8 cellular contexts compared by ENCODE assay signal in genomic region chr21:38807481-38807880, GRCh38. TPM values are rescaled to one million over a fixed set of nuclear protein-coding genes. Genes with fewer than 3 reads are reported as not detected.
A peak's percentile ranks its signal among the peaks of the same experiment; 100 is the strongest.
DNase-seq lines count a peak whose midpoint lies in the region; TF ChIP-seq lines count a peak whose summit lies in the region.

No MANE protein-coding gene starts in this region.

- peaks cover 48% of the 10 kb centered on the region for H3K4me1 ChIP-seq in suprapubic skin

- H3K4me3 Mint-ChIP-seq in activated T-helper 1 cell treated with anti-CD3 and anti-CD28 coated beads, Interleukin-12 subunit alpha, Interleukin-12 subunit beta, Interleukin-2, Interleukin-4 antibody, amounts not matched to agents 30 ng/mL and 10 ng/mL and 1 ng/mL, durations not matched to agents 14 hours and 24 hours and 36 hours: peak overlapping the region; percentile 92

- WGBS in suprapubic skin: 11% methylated on average over 1 of the region's 1 CpG

- H3K9me3 ChIP-seq in iPS-18c (ENCODE audit: control insufficient read depth, insufficient read depth, low read length): no peaks in the 10 kb centered on the region
- no peaks in the 10 kb centered on the region for H3K9me3 ChIP-seq in suprapubic skin

- H3K4me1 Mint-ChIP-seq in activated T-helper 1 cell treated with anti-CD3 and anti-CD28 coated beads, Interleukin-12 subunit alpha, Interleukin-12 subunit beta, Interleukin-2, Interleukin-4 antibody, amounts not matched to agents 30 ng/mL and 10 ng/mL and 1 ng/mL, durations not matched to agents 14 hours and 24 hours and 36 hours (ENCODE audit: low read depth): peaks cover 36% of the 10 kb centered on the region

- H3K4me3 ChIP-seq in iPS-18c (ENCODE audit: insufficient read depth, low read depth, low read length) (peak overlapping the region; percentile 69), suprapubic skin (peak overlapping the region; percentile 82)

- no peak for TF ChIP-seq CTCF in suprapubic skin (IDR thresholded peaks at IDR 0.05)

- DNase-seq in NCI-H2107 treated with DMSO at 0.1 percent for 48 hours (lab: John Stamatoyannopoulos, UW; ENCODE audit: unreplicated experiment) (peak; percentile 67), NCI-H2107 (lab: John Stamatoyannopoulos, UW) (no peak), suprapubic skin (ENCODE audit: low spot score in 2 of 2) (no peak), amygdala (lab: John Stamatoyannopoulos, UW) (no peak)
- no peak for DNase-seq in activated T-helper 1 cell treated with anti-CD3 and anti-CD28 coated beads, Interleukin-12 subunit alpha, Interleukin-12 subunit beta, Interleukin-2, Interleukin-4 antibody, amounts not matched to agents 30 ng/mL and 10 ng/mL and 1 ng/mL, durations not matched to agents 14 hours and 24 hours and 36 hours (ENCODE audit: low spot score)
- no peak for DNase-seq in stimulated activated CD4-positive, alpha-beta T cell treated with anti-CD3 and anti-CD28 coated beads, Interleukin-12 subunit alpha, Interleukin-12 subunit beta, amount 100 ng/mL, for 4 hours
- DNase-seq in activated CD4-positive, alpha-beta T cell treated with anti-CD3 and anti-CD28 coated beads for 1 hour: no peak

- no peaks in the 10 kb centered on the region for H3K27me3 ChIP-seq in suprapubic skin

- TF ChIP-seq POLR2A in suprapubic skin (IDR thresholded peaks at IDR 0.05): no peak

- intact Hi-C loops in activated T-helper 1 cell treated with anti-CD3 and anti-CD28 coated beads, Interleukin-12 subunit alpha, Interleukin-12 subunit beta, Interleukin-2, Interleukin-4 antibody, amounts not matched to agents 30 ng/mL and 10 ng/mL and 1 ng/mL, durations not matched to agents 14 hours and 24 hours and 36 hours (cut with micrococcal nuclease): loop anchor here (2.0 to 5.0 kb wide), 4 partner anchors 23 to 330 kb away; no protein-coding TSS in a partner anchor

- peaks cover 12% of the 10 kb centered on the region for H3K36me3 ChIP-seq in suprapubic skin

- no peak overlapping the region for H3K27ac Mint-ChIP-seq in activated T-helper 1 cell treated with anti-CD3 and anti-CD28 coated beads, Interleukin-12 subunit alpha, Interleukin-12 subunit beta, Interleukin-2, Interleukin-4 antibody, amounts not matched to agents 30 ng/mL and 10 ng/mL and 1 ng/mL, durations not matched to agents 14 hours and 24 hours and 36 hours

- H3K27ac ChIP-seq in suprapubic skin: peak overlapping the region; percentile 93

- H3K27me3 Mint-ChIP-seq in activated T-helper 1 cell treated with anti-CD3 and anti-CD28 coated beads, Interleukin-12 subunit alpha, Interleukin-12 subunit beta, Interleukin-2, Interleukin-4 antibody, amounts not matched to agents 30 ng/mL and 10 ng/mL and 1 ng/mL, durations not matched to agents 14 hours and 24 hours and 36 hours (ENCODE audit: insufficient read depth): peaks cover 2% of the 10 kb centered on the region

- H3K36me3 Mint-ChIP-seq in activated T-helper 1 cell treated with anti-CD3 and anti-CD28 coated beads, Interleukin-12 subunit alpha, Interleukin-12 subunit beta, Interleukin-2, Interleukin-4 antibody, amounts not matched to agents 30 ng/mL and 10 ng/mL and 1 ng/mL, durations not matched to agents 14 hours and 24 hours and 36 hours (ENCODE audit: low read depth): peaks cover 39% of the 10 kb centered on the region

- no peak for TF ChIP-seq EP300 in suprapubic skin (IDR thresholded peaks at IDR 0.05)

- H3K9me3 Mint-ChIP-seq in activated T-helper 1 cell treated with anti-CD3 and anti-CD28 coated beads, Interleukin-12 subunit alpha, Interleukin-12 subunit beta, Interleukin-2, Interleukin-4 antibody, amounts not matched to agents 30 ng/mL and 10 ng/mL and 1 ng/mL, durations not matched to agents 14 hours and 24 hours and 36 hours: no peaks in the 10 kb centered on the region

RNA-seq across cellular contexts. Expression of gene ETS2, which starts 1.8 kb away (rescaled TPM):
- total RNA-seq in activated T-helper 1 cell treated with anti-CD3 and anti-CD28 coated beads, Interleukin-12 subunit alpha, Interleukin-12 subunit beta, Interleukin-2, Interleukin-4 antibody, amounts not matched to agents 30 ng/mL and 10 ng/mL and 1 ng/mL, durations not matched to agents 14 hours and 24 hours and 36 hours: 22.9 and 25.8 TPM in 2 replicates
- 100 to 1,000 TPM; 198 to 510 (median 416) TPM for total RNA-seq in suprapubic skin
